Comparison of ENCODE assay signal across 1 cellular context in the genomic region with DNA sequence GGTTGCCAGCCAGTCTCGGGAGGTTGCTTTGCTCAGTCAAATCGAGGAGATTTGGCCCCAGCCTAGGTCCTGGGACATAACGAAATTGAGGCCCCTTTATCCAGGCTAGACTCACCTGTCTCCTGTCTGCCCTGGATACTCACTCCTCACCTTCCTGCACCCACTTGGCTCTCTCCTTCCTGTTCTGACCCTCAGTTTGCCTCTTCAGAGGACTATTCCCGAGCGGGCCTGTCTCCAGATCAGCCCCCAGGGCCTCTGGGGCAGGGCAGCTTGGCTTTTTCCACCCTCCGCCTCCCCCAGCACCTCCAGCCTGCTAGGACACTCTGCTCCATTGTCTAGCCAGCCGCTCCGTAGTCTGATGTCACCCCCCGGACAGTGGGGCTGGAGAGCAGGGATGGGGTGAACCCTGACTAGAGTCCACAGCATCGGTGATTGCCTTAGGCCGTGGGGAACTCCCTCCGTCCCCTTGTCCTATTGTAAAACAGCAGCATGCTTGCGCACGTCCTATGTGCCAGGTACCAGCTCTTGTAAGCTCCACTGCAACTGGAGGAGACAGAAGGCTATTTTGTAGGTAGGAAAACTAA.
TF ChIP-seq lines count a peak whose summit lies in the region.

No MANE protein-coding gene starts in this region.

TF ChIP-seq in HepG2, 621 proteins besides CTCF, POLR2A, EP300 and RAD21 (continued from another document):
- TF ChIP-seq, protein P1, sequence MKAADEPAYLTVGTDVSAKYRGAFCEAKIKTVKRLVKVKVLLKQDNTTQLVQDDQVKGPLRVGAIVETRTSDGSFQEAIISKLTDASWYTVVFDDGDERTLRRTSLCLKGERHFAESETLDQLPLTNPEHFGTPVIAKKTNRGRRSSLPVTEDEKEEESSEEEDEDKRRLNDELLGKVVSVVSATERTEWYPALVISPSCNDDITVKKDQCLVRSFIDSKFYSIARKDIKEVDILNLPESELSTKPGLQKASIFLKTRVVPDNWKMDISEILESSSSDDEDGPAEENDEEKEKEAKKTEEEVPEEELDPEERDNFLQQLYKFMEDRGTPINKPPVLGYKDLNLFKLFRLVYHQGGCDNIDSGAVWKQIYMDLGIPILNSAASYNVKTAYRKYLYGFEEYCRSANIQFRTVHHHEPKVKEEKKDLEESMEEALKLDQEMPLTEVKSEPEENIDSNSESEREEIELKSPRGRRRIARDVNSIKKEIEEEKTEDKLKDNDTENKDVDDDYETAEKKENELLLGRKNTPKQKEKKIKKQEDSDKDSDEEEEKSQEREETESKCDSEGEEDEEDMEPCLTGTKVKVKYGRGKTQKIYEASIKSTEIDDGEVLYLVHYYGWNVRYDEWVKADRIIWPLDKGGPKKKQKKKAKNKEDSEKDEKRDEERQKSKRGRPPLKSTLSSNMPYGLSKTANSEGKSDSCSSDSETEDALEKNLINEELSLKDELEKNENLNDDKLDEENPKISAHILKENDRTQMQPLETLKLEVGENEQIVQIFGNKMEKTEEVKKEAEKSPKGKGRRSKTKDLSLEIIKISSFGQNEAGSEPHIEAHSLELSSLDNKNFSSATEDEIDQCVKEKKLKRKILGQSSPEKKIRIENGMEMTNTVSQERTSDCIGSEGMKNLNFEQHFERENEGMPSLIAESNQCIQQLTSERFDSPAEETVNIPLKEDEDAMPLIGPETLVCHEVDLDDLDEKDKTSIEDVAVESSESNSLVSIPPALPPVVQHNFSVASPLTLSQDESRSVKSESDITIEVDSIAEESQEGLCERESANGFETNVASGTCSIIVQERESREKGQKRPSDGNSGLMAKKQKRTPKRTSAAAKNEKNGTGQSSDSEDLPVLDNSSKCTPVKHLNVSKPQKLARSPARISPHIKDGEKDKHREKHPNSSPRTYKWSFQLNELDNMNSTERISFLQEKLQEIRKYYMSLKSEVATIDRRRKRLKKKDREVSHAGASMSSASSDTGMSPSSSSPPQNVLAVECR (CRISPR knock-in tag; IDR thresholded peaks at IDR 0.05; ENCODE audit: borderline replicate concordance), result peak; percentile 48; the same call in 1 of the 2 replicates
- TF ChIP-seq ZNF337 (CRISPR knock-in tag; IDR thresholded peaks at IDR 0.05; ENCODE audit: borderline replicate concordance, low read depth), result no peak
- TF ChIP-seq HNRNPLL (IDR thresholded peaks at IDR 0.05; ENCODE audit: low read depth, low read length, poor library complexity, severe bottlenecking), result peak; percentile 63
- peak; percentile 87; the same call in 1 of the 2 replicates for TF ChIP-seq ESRRA (CRISPR knock-in tag; IDR thresholded peaks at IDR 0.05; ENCODE audit: low read depth)
- no peak for TF ChIP-seq ZNF460 (CRISPR knock-in tag; IDR thresholded peaks at IDR 0.05; ENCODE audit: borderline replicate concordance)
- TF ChIP-seq, protein P2, sequence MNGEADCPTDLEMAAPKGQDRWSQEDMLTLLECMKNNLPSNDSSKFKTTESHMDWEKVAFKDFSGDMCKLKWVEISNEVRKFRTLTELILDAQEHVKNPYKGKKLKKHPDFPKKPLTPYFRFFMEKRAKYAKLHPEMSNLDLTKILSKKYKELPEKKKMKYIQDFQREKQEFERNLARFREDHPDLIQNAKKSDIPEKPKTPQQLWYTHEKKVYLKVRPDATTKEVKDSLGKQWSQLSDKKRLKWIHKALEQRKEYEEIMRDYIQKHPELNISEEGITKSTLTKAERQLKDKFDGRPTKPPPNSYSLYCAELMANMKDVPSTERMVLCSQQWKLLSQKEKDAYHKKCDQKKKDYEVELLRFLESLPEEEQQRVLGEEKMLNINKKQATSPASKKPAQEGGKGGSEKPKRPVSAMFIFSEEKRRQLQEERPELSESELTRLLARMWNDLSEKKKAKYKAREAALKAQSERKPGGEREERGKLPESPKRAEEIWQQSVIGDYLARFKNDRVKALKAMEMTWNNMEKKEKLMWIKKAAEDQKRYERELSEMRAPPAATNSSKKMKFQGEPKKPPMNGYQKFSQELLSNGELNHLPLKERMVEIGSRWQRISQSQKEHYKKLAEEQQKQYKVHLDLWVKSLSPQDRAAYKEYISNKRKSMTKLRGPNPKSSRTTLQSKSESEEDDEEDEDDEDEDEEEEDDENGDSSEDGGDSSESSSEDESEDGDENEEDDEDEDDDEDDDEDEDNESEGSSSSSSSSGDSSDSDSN (CRISPR knock-in tag; IDR thresholded peaks at IDR 0.05), result peak; percentile 83; the same call in 1 of the 2 replicates
- peak; percentile 67 for TF ChIP-seq FOSL2 (CRISPR knock-in tag; IDR thresholded peaks at IDR 0.05)
- TF ChIP-seq, protein P3, sequence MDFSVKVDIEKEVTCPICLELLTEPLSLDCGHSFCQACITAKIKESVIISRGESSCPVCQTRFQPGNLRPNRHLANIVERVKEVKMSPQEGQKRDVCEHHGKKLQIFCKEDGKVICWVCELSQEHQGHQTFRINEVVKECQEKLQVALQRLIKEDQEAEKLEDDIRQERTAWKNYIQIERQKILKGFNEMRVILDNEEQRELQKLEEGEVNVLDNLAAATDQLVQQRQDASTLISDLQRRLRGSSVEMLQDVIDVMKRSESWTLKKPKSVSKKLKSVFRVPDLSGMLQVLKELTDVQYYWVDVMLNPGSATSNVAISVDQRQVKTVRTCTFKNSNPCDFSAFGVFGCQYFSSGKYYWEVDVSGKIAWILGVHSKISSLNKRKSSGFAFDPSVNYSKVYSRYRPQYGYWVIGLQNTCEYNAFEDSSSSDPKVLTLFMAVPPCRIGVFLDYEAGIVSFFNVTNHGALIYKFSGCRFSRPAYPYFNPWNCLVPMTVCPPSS (IDR thresholded peaks at IDR 0.05), result no peak
- peak; percentile 46; the same call in 1 of the 2 replicates for TF ChIP-seq MAZ (IDR thresholded peaks at IDR 0.05; ENCODE audit: borderline replicate concordance, low read depth, low read length)
- TF ChIP-seq MAZ (CRISPR knock-in tag; IDR thresholded peaks at IDR 0.05; ENCODE audit: low read depth), result peak; percentile 65; the same call in 1 of the 2 replicates
- peak; percentile 77; the same call in 1 of the 2 replicates for TF ChIP-seq RFXAP (CRISPR knock-in tag; IDR thresholded peaks at IDR 0.05; ENCODE audit: borderline replicate concordance)
